Comparison of ENCODE assay signal across 1 cellular context in the genomic region with DNA sequence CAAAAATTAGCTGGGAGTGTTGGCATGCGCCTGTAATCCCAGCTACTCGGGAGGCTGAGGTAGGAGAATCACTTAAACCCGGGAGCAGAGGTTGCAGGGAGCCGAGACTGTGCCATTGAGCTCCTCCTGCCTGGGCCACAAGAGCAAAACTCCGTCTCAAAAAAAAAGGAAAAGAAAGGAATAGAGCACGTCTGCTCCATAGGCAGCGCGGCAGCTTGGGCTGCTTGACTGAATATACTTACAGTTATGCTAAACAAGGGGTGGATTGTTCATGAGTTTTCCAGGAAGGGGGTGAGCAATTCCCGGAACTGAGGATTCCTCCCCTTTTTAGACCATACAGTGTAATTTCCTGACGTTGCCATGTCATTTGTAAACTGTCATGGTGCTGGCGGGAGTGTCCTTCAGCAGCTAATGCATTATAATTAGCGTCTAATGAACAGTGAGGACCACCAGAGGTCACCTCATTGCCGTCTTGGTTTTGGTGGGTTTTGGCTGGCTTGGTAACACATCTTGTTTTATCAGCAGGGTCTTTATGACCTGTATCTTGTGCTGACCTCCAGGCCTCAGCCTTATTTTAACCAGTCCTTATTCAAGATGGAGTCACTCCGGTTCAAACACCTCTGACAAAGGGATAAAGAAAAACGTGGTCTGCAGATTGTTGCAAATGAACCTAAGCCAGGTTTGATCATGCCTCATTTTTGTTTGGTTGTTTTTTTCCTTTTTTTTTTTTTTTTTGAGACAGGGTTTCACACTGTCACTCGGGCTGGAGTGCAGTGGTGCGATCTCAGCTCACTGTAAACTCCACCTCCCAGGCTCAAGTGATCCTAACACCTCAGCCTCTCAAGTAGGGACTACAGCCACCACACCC.
A peak's percentile ranks its signal among the peaks of the same experiment; 100 is the strongest.
TF ChIP-seq lines count a peak whose summit lies in the region.

No MANE protein-coding gene starts in this region.

TF ChIP-seq in K562, 482 proteins besides CTCF, POLR2A, EP300 and RAD21 (continued from another document):
- TF ChIP-seq FIP1L1 (IDR thresholded peaks at IDR 0.05; ENCODE audit: low read depth, low read length, poor library complexity, severe bottlenecking) (no peak), ZBTB12 (CRISPR knock-in tag; IDR thresholded peaks at IDR 0.05) (peak; percentile 97), NFIX (CRISPR knock-in tag; IDR thresholded peaks at IDR 0.05; ENCODE audit: low read depth) (peak; percentile 86), STAT5B (CRISPR knock-in tag; IDR thresholded peaks at IDR 0.05) (peak; percentile 99), HINFP (tag; conservative IDR thresholded peaks at IDR 0.05; ENCODE audit: low read depth) (peak; percentile 99), SRSF7 (optimal IDR thresholded peaks at IDR 0.05; ENCODE audit: low read depth, low read length) (no peak)
- TF ChIP-seq, protein P1, sequence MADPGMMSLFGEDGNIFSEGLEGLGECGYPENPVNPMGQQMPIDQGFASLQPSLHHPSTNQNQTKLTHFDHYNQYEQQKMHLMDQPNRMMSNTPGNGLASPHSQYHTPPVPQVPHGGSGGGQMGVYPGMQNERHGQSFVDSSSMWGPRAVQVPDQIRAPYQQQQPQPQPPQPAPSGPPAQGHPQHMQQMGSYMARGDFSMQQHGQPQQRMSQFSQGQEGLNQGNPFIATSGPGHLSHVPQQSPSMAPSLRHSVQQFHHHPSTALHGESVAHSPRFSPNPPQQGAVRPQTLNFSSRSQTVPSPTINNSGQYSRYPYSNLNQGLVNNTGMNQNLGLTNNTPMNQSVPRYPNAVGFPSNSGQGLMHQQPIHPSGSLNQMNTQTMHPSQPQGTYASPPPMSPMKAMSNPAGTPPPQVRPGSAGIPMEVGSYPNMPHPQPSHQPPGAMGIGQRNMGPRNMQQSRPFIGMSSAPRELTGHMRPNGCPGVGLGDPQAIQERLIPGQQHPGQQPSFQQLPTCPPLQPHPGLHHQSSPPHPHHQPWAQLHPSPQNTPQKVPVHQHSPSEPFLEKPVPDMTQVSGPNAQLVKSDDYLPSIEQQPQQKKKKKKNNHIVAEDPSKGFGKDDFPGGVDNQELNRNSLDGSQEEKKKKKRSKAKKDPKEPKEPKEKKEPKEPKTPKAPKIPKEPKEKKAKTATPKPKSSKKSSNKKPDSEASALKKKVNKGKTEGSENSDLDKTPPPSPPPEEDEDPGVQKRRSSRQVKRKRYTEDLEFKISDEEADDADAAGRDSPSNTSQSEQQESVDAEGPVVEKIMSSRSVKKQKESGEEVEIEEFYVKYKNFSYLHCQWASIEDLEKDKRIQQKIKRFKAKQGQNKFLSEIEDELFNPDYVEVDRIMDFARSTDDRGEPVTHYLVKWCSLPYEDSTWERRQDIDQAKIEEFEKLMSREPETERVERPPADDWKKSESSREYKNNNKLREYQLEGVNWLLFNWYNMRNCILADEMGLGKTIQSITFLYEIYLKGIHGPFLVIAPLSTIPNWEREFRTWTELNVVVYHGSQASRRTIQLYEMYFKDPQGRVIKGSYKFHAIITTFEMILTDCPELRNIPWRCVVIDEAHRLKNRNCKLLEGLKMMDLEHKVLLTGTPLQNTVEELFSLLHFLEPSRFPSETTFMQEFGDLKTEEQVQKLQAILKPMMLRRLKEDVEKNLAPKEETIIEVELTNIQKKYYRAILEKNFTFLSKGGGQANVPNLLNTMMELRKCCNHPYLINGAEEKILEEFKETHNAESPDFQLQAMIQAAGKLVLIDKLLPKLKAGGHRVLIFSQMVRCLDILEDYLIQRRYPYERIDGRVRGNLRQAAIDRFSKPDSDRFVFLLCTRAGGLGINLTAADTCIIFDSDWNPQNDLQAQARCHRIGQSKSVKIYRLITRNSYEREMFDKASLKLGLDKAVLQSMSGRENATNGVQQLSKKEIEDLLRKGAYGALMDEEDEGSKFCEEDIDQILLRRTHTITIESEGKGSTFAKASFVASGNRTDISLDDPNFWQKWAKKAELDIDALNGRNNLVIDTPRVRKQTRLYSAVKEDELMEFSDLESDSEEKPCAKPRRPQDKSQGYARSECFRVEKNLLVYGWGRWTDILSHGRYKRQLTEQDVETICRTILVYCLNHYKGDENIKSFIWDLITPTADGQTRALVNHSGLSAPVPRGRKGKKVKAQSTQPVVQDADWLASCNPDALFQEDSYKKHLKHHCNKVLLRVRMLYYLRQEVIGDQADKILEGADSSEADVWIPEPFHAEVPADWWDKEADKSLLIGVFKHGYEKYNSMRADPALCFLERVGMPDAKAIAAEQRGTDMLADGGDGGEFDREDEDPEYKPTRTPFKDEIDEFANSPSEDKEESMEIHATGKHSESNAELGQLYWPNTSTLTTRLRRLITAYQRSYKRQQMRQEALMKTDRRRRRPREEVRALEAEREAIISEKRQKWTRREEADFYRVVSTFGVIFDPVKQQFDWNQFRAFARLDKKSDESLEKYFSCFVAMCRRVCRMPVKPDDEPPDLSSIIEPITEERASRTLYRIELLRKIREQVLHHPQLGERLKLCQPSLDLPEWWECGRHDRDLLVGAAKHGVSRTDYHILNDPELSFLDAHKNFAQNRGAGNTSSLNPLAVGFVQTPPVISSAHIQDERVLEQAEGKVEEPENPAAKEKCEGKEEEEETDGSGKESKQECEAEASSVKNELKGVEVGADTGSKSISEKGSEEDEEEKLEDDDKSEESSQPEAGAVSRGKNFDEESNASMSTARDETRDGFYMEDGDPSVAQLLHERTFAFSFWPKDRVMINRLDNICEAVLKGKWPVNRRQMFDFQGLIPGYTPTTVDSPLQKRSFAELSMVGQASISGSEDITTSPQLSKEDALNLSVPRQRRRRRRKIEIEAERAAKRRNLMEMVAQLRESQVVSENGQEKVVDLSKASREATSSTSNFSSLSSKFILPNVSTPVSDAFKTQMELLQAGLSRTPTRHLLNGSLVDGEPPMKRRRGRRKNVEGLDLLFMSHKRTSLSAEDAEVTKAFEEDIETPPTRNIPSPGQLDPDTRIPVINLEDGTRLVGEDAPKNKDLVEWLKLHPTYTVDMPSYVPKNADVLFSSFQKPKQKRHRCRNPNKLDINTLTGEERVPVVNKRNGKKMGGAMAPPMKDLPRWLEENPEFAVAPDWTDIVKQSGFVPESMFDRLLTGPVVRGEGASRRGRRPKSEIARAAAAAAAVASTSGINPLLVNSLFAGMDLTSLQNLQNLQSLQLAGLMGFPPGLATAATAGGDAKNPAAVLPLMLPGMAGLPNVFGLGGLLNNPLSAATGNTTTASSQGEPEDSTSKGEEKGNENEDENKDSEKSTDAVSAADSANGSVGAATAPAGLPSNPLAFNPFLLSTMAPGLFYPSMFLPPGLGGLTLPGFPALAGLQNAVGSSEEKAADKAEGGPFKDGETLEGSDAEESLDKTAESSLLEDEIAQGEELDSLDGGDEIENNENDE (IDR thresholded peaks at IDR 0.05; ENCODE audit: low read depth, low read length), result no peak
- TF ChIP-seq, protein P2, sequence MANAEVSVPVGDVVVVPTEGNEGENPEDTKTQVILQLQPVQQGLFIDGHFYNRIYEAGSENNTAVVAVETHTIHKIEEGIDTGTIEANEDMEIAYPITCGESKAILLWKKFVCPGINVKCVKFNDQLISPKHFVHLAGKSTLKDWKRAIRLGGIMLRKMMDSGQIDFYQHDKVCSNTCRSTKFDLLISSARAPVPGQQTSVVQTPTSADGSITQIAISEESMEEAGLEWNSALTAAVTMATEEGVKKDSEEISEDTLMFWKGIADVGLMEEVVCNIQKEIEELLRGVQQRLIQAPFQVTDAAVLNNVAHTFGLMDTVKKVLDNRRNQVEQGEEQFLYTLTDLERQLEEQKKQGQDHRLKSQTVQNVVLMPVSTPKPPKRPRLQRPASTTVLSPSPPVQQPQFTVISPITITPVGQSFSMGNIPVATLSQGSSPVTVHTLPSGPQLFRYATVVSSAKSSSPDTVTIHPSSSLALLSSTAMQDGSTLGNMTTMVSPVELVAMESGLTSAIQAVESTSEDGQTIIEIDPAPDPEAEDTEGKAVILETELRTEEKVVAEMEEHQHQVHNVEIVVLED (CRISPR knock-in tag; IDR thresholded peaks at IDR 0.05), result peak; percentile 90
